In genomic region chr15:70094690-70095311, GRCh38 we compare ENCODE assay signal across 8 cellular contexts. TPM values are rescaled to one million over a fixed set of nuclear protein-coding genes. Genes with fewer than 3 reads are reported as not detected.
A peak's percentile ranks its signal among the peaks of the same experiment; 100 is the strongest.
DNase-seq lines count a peak whose midpoint lies in the region; ATAC-seq, FAIRE-seq and TF ChIP-seq lines count a peak whose summit lies in the region.

No MANE protein-coding gene starts in this region.

- peaks cover 33% of the 10 kb centered on the region for H3K36me3 ChIP-seq in skeletal muscle satellite cell (ENCODE audit: insufficient read depth, low read length)

- H3K36me3 Mint-ChIP-seq in T-helper 2 cell treated with Interferon-gamma antibody and Interleukin-4, amounts not matched to agents 5 μg/mL and 100 μg/mL, for 36 hours (ENCODE audit: low read depth), result peaks cover 56% of the 10 kb centered on the region
- peaks cover 6% of the 10 kb centered on the region for H3K36me3 Mint-ChIP-seq in T-helper 17 cell (ENCODE audit: low read depth)

- ATAC-seq in T-helper 17 cell (no peak), HG03457 (IDR thresholded peaks at IDR 0.05; ENCODE audit: unreplicated experiment) (no peak)

- peak overlapping the region; percentile 92 for H3K4me2 ChIP-seq in skeletal muscle satellite cell (ENCODE audit: low read length)

- no peaks in the 10 kb centered on the region for H3K9me3 Mint-ChIP-seq in T-helper 2 cell treated with Interferon-gamma antibody and Interleukin-4, amounts not matched to agents 5 μg/mL and 100 μg/mL, for 36 hours

- H3K4me1 Mint-ChIP-seq in T-helper 2 cell treated with Interferon-gamma antibody and Interleukin-4, amounts not matched to agents 5 μg/mL and 100 μg/mL, for 36 hours (ENCODE audit: low read depth), result peaks cover 56% of the 10 kb centered on the region
- peaks cover 55% of the 10 kb centered on the region for H3K4me1 Mint-ChIP-seq in T-helper 17 cell

- peak overlapping the region; percentile 88 for H3K9ac ChIP-seq in skeletal muscle satellite cell (ENCODE audit: low read depth, low read length)

- peak overlapping the region; percentile 94 for H3K4me3 ChIP-seq in fibroblast of villous mesenchyme (ENCODE audit: low read depth, low read length)
- H3K4me3 ChIP-seq in skeletal muscle satellite cell (ENCODE audit: low read length), result peak overlapping the region; percentile 97

- TF ChIP-seq CTCF in fibroblast of villous mesenchyme (IDR thresholded peaks at IDR 0.05; ENCODE audit: insufficient read depth, low read depth, low read length), result no peak

- H3K9me3 ChIP-seq in T-helper 17 cell (ENCODE audit: control insufficient read depth, low read length, poor library complexity, severe bottlenecking) (no peaks in the 10 kb centered on the region), skeletal muscle satellite cell (replicated peaks; ENCODE audit: low read length) (no peaks in the 10 kb centered on the region)

- H3K4me3 Mint-ChIP-seq in T-helper 2 cell treated with Interferon-gamma antibody and Interleukin-4, amounts not matched to agents 5 μg/mL and 100 μg/mL, for 36 hours, result peak overlapping the region; percentile 87
- H3K4me3 Mint-ChIP-seq in T-helper 17 cell, result peak overlapping the region; percentile 99

- peaks cover 7% of the 10 kb centered on the region for H3K27me3 Mint-ChIP-seq in T-helper 2 cell treated with Interferon-gamma antibody and Interleukin-4, amounts not matched to agents 5 μg/mL and 100 μg/mL, for 36 hours (ENCODE audit: low read depth)
- no peaks in the 10 kb centered on the region for H3K27me3 Mint-ChIP-seq in T-helper 17 cell

- in situ Hi-C loops in ACHN (cut with HindIII; ENCODE audit: low pct_ligation_motif_present, low pct_unique_long_range_greater_than_20kb, low sequenced_read_pairs), result no loop called here

- no peak for DNase-seq in T-helper 2 cell treated with Interferon-gamma antibody and Interleukin-4, amounts not matched to agents 5 μg/mL and 100 μg/mL, for 36 hours (ENCODE audit: low spot score)
- DNase-seq in T-helper 2 cell (no peak), T-helper 17 cell (no peak), fibroblast of villous mesenchyme (ENCODE audit: low read depth) (peak; percentile 74), GM19239 (ENCODE audit: insufficient read length, low spot score) (no peak), ACHN (no peak)

- peak overlapping the region; percentile 71 for H3K27ac Mint-ChIP-seq in T-helper 2 cell treated with Interferon-gamma antibody and Interleukin-4, amounts not matched to agents 5 μg/mL and 100 μg/mL, for 36 hours
- peak overlapping the region; percentile 94 for H3K27ac Mint-ChIP-seq in T-helper 17 cell

- peaks cover 58% of the 10 kb centered on the region for H3K4me1 ChIP-seq in skeletal muscle satellite cell (ENCODE audit: control insufficient read depth, insufficient read depth, low read length)

- FAIRE-seq in GM19239 (lab: Jason Lieb, UNC), result no peak

- no peaks in the 10 kb centered on the region for H3K27me3 ChIP-seq in skeletal muscle satellite cell (ENCODE audit: control insufficient read depth, insufficient read depth, low read length)

RNA-seq across cellular contexts. Expression of gene TLE3, which starts 2.9 kb away (rescaled TPM):
- total RNA-seq in T-helper 17 cell, result 100 to 1,000 TPM; 115 to 132 TPM
- 13.0 and 27.7 TPM in 2 replicates for total RNA-seq in fibroblast of villous mesenchyme
- total RNA-seq in skeletal muscle satellite cell (2012; rRNA removed), result 22.8 and 29.9 TPM in 2 replicates
